ENCODE assay signal across 21 cellular contexts in the genomic region with DNA sequence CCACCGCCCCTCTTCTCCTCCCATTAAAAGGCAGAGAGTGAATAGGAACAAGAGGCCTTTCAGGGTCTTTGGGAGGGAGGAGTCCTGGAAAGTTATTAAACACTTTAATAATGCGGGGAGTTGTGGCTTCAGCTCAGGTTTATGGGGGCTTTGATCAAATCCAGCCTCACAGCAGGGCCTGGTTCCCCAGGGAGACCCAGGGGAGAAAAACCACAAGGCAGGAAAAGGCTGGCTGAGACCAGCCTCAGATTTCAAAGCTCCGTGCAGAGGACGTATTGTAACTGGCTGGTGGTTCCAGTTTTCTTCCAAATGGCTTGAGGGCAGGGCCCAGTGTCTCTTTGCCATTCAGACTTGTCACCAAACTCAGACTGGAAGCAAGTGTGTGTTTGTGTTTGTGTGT.
DNase-seq lines count a peak whose midpoint lies in the region; ATAC-seq and TF ChIP-seq lines count a peak whose summit lies in the region.
"Had no signal": no experiment of that assay in that cellular context is flagged by ENCODE, and none has a peak within 500 bp of the region (broad histone marks: within the 10 kb centered on the region; RNA-seq: fewer than 3 reads in every experiment).

No MANE protein-coding gene starts in this region.

- ATAC-seq in GM18870 (IDR thresholded peaks at IDR 0.05; ENCODE audit: unreplicated experiment) = no peak
- no peak for ATAC-seq in GM18867 (IDR thresholded peaks at IDR 0.05; ENCODE audit: unreplicated experiment)
- ATAC-seq: sciatic nerve had no signal

- peak overlapping the region; percentile 54 for H3K27ac ChIP-seq in HEK293 (ENCODE audit: extremely low read depth, low read depth, low read length)
- H3K27ac ChIP-seq: vagina had no signal

- H3K36me3 ChIP-seq in HEK293 (ENCODE audit: control insufficient read depth in 2 of 2, insufficient read depth in 1 of 2, low read length in 2 of 2) = no peaks in the 10 kb centered on the region
- H3K36me3 ChIP-seq: vagina had no signal

- peaks cover 10% of the 10 kb centered on the region for H3K4me1 ChIP-seq in HEK293 (ENCODE audit: control insufficient read depth, insufficient read depth, low read length)
- H3K4me1 ChIP-seq: Caco-2, vagina had no signal

- H3K4me3 ChIP-seq in AG04449 (ENCODE audit: low read depth, low read length) (peak overlapping the region; percentile 40), HEK293 (ENCODE audit: low read depth, low read length) (no peak overlapping the region), astrocyte of the spinal cord (ENCODE audit: low read depth, low read length) (no peak overlapping the region)
- H3K4me3 ChIP-seq: vagina had no signal

- CTCF ChIA-PET in AG04449 (lab: Yijun Ruan, JAX) (interaction anchor here (0.9 kb wide), 1 partner anchor 65 kb away, joined by 3 read pairs; no protein-coding TSS in a partner anchor), HEK293 (lab: Yijun Ruan, JAX) (no interaction called here)

- in situ Hi-C loops in astrocyte of the spinal cord (cut with HindIII; ENCODE audit: low sequenced_read_pairs) = no loop called here
- in situ Hi-C loops in GM13976 (cut with MboI; ENCODE audit: low sequenced_read_pairs, unreplicated experiment) = no loop called here

- POLR2A ChIA-PET in AG04449 (lab: Yijun Ruan, JAX) = no interaction called here
- POLR2A ChIA-PET in HEK293 (lab: Yijun Ruan, JAX) = no interaction called here

- TF ChIP-seq CTCF in AG04449 (IDR thresholded peaks at IDR 0.05; ENCODE audit: insufficient read depth, low read length, missing control alignments) = no peak
- no peak for TF ChIP-seq CTCF in HEK293 (tag by site-specific recombination; IDR thresholded peaks at IDR 0.05)
- TF ChIP-seq CTCF in astrocyte of the spinal cord (IDR thresholded peaks at IDR 0.05; ENCODE audit: low read depth, low read length) = no peak
- no peak for TF ChIP-seq CTCF in GM13976 (IDR thresholded peaks at IDR 0.05; ENCODE audit: borderline replicate concordance, control extremely low read depth, extremely low read depth, insufficient read depth, missing control alignments)

- no peaks in the 10 kb centered on the region for H3K9me3 ChIP-seq in HEK293 (ENCODE audit: control insufficient read depth, insufficient read depth, low read depth, low read length)
- H3K9me3 ChIP-seq: Caco-2, vagina had no signal

- no peak for DNase-seq in AG04449 (ENCODE audit: low read depth, low spot score)
- peak; percentile 46 for DNase-seq in astrocyte of the spinal cord (ENCODE audit: low read depth, low spot score)
- peak; percentile 8 for DNase-seq in myocyte (ENCODE audit: low read depth)
- no peak for DNase-seq in GM13976 (ENCODE audit: low spot score)
- no peak for DNase-seq in AG08395 (ENCODE audit: low spot score)
- DNase-seq: activated CD4-positive, alpha-beta T cell treated with anti-CD3 and anti-CD28 coated beads for 1 hour; Caco-2; cerebellar nuclear complex; GF-D8; kidney; midbrain; NCI-H1417 treated with DMSO at 0.1 percent for 48 hours; NCI-H510A; Right ventricle myocardium superior; stimulated activated CD4-positive, alpha-beta T cell treated with anti-CD3 and anti-CD28 coated beads, Interleukin-4, amount 100 ng/mL, for 1 hour; T-helper 9 cell had no signal

TF ChIP-seq in HEK293, 187 proteins besides CTCF, POLR2A, EP300 and RAD21 (continues in another document):
- no peak for TF ChIP-seq ZNF830 (tag by site-specific recombination; IDR thresholded peaks at IDR 0.05; ENCODE audit: low read depth)
- TF ChIP-seq ZNF10 (tag by site-specific recombination; IDR thresholded peaks at IDR 0.05) = no peak
- no peak for TF ChIP-seq ZNF394 (tag by site-specific recombination; IDR thresholded peaks at IDR 0.05; ENCODE audit: borderline replicate concordance)
- TF ChIP-seq KLF16 (tag by site-specific recombination; IDR thresholded peaks at IDR 0.05) = no peak
- TF ChIP-seq GLIS2 (tag by site-specific recombination; IDR thresholded peaks at IDR 0.05) = no peak
- no peak for TF ChIP-seq ZNF155 (tag by site-specific recombination; IDR thresholded peaks at IDR 0.05)
- no peak for TF ChIP-seq ZNF510 (tag by site-specific recombination; IDR thresholded peaks at IDR 0.05; ENCODE audit: insufficient replicate concordance)
- TF ChIP-seq ZNF202 (tag by site-specific recombination; IDR thresholded peaks at IDR 0.05; ENCODE audit: borderline replicate concordance) = no peak
- no peak for TF ChIP-seq ZNF701 (tag by site-specific recombination; IDR thresholded peaks at IDR 0.05)
- 0 out of 2 replicates have a peak, but pooled peaks have one; percentile 24 for TF ChIP-seq SP7 (tag by site-specific recombination; IDR thresholded peaks at IDR 0.05)
- TF ChIP-seq, protein P1, sequence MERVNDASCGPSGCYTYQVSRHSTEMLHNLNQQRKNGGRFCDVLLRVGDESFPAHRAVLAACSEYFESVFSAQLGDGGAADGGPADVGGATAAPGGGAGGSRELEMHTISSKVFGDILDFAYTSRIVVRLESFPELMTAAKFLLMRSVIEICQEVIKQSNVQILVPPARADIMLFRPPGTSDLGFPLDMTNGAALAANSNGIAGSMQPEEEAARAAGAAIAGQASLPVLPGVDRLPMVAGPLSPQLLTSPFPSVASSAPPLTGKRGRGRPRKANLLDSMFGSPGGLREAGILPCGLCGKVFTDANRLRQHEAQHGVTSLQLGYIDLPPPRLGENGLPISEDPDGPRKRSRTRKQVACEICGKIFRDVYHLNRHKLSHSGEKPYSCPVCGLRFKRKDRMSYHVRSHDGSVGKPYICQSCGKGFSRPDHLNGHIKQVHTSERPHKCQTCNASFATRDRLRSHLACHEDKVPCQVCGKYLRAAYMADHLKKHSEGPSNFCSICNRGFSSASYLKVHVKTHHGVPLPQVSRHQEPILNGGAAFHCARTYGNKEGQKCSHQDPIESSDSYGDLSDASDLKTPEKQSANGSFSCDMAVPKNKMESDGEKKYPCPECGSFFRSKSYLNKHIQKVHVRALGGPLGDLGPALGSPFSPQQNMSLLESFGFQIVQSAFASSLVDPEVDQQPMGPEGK (tag by site-specific recombination; IDR thresholded peaks at IDR 0.05) = no peak
- no peak for TF ChIP-seq SETDB1 (IDR thresholded peaks at IDR 0.05; ENCODE audit: insufficient read length, low read length)
- no peak for TF ChIP-seq ZNF596 (tag by site-specific recombination; IDR thresholded peaks at IDR 0.05)
- no peak for TF ChIP-seq ZNF623 (tag by site-specific recombination; IDR thresholded peaks at IDR 0.05)
- TF ChIP-seq, protein P2, sequence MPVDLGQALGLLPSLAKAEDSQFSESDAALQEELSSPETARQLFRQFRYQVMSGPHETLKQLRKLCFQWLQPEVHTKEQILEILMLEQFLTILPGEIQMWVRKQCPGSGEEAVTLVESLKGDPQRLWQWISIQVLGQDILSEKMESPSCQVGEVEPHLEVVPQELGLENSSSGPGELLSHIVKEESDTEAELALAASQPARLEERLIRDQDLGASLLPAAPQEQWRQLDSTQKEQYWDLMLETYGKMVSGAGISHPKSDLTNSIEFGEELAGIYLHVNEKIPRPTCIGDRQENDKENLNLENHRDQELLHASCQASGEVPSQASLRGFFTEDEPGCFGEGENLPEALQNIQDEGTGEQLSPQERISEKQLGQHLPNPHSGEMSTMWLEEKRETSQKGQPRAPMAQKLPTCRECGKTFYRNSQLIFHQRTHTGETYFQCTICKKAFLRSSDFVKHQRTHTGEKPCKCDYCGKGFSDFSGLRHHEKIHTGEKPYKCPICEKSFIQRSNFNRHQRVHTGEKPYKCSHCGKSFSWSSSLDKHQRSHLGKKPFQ (tag by site-specific recombination; IDR thresholded peaks at IDR 0.05) = no peak
- no peak for TF ChIP-seq OVOL3 (tag by site-specific recombination; IDR thresholded peaks at IDR 0.05)
- no peak for TF ChIP-seq ZNF530 (tag by site-specific recombination; IDR thresholded peaks at IDR 0.05; ENCODE audit: low read depth)
- TF ChIP-seq, protein P3, sequence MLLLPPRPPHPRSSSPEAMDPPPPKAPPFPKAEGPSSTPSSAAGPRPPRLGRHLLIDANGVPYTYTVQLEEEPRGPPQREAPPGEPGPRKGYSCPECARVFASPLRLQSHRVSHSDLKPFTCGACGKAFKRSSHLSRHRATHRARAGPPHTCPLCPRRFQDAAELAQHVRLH (tag by site-specific recombination; IDR thresholded peaks at IDR 0.05) = no peak
- TF ChIP-seq SP2 (tag by site-specific recombination; IDR thresholded peaks at IDR 0.05) = no peak
- TF ChIP-seq, protein P4, sequence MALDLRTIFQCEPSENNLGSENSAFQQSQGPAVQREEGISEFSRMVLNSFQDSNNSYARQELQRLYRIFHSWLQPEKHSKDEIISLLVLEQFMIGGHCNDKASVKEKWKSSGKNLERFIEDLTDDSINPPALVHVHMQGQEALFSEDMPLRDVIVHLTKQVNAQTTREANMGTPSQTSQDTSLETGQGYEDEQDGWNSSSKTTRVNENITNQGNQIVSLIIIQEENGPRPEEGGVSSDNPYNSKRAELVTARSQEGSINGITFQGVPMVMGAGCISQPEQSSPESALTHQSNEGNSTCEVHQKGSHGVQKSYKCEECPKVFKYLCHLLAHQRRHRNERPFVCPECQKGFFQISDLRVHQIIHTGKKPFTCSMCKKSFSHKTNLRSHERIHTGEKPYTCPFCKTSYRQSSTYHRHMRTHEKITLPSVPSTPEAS (tag by site-specific recombination; IDR thresholded peaks at IDR 0.05) = no peak
- no peak for TF ChIP-seq ZNF391 (tag by site-specific recombination; IDR thresholded peaks at IDR 0.05; ENCODE audit: borderline replicate concordance, low read depth)
- no peak for TF ChIP-seq ZNF114 (tag by site-specific recombination; IDR thresholded peaks at IDR 0.05)
- TF ChIP-seq ZNF561 (tag by site-specific recombination; IDR thresholded peaks at IDR 0.05; ENCODE audit: borderline replicate concordance) = peak; percentile 54; the same call in 1 of the 2 replicates
- TF ChIP-seq YY1 (tag by site-specific recombination; IDR thresholded peaks at IDR 0.05) = no peak
- TF ChIP-seq ZNF24 (tag by site-specific recombination; IDR thresholded peaks at IDR 0.05) = no peak
- TF ChIP-seq ZFP37 (tag by site-specific recombination; IDR thresholded peaks at IDR 0.05) = no peak
- TF ChIP-seq, protein P5, sequence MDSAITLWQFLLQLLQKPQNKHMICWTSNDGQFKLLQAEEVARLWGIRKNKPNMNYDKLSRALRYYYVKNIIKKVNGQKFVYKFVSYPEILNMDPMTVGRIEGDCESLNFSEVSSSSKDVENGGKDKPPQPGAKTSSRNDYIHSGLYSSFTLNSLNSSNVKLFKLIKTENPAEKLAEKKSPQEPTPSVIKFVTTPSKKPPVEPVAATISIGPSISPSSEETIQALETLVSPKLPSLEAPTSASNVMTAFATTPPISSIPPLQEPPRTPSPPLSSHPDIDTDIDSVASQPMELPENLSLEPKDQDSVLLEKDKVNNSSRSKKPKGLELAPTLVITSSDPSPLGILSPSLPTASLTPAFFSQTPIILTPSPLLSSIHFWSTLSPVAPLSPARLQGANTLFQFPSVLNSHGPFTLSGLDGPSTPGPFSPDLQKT (IDR thresholded peaks at IDR 0.05; ENCODE audit: borderline replicate concordance, low read depth, low read length) = no peak
- TF ChIP-seq GLI4 (tag by site-specific recombination; IDR thresholded peaks at IDR 0.05) = no peak

Comparison
In these comparisons a context has a peak if more than half of its experiments do, and no peak if none do; other contexts are left out.
1. DNase-seq: peak in astrocyte of the spinal cord (single experiment) and myocyte (single experiment); none in AG04449 (single experiment), GM13976 (single experiment) and AG08395 (single experiment).